2 cellular contexts compared by ENCODE assay signal in genomic region chr5:1363160-1363559, GRCh38.
TF ChIP-seq lines count a peak whose summit lies in the region.

No MANE protein-coding gene starts in this region.

TF ChIP-seq in SK-N-SH, 30 proteins besides CTCF, POLR2A, EP300 and RAD21:
- no peak for TF ChIP-seq TAF1 (IDR thresholded peaks at IDR 0.05; ENCODE audit: borderline replicate concordance, low read depth, low read length)
- TF ChIP-seq IRF3 (IDR thresholded peaks at IDR 0.05; ENCODE audit: low read depth, low read length) = no peak
- TF ChIP-seq JUND (IDR thresholded peaks at IDR 0.05) = no peak
- TF ChIP-seq GATA2 (CRISPR knock-in tag; IDR thresholded peaks at IDR 0.05) = no peak
- no peak for TF ChIP-seq RCOR1 (IDR thresholded peaks at IDR 0.05; ENCODE audit: low read length)
- TF ChIP-seq TEAD4 (IDR thresholded peaks at IDR 0.05; ENCODE audit: borderline replicate concordance, insufficient read depth) = no peak
- no peak for TF ChIP-seq MEF2A (IDR thresholded peaks at IDR 0.05; ENCODE audit: borderline replicate concordance, low read depth)
- TF ChIP-seq GABPA (IDR thresholded peaks at IDR 0.05; ENCODE audit: low read depth) = no peak
- no peak for TF ChIP-seq TCF12 (IDR thresholded peaks at IDR 0.05)
- TF ChIP-seq RXRA (IDR thresholded peaks at IDR 0.05; ENCODE audit: borderline replicate concordance, low read depth) = no peak
- no peak for TF ChIP-seq NFIC (IDR thresholded peaks at IDR 0.05; ENCODE audit: borderline replicate concordance)
- no peak for TF ChIP-seq CHD2 (IDR thresholded peaks at IDR 0.05; ENCODE audit: low read length, partially characterized antibody)
- TF ChIP-seq ELF1 (IDR thresholded peaks at IDR 0.05) = no peak
- TF ChIP-seq RFX5 (IDR thresholded peaks at IDR 0.05; ENCODE audit: low read length) = no peak
- TF ChIP-seq SMC3 (IDR thresholded peaks at IDR 0.05; ENCODE audit: low read depth, low read length) = no peak
- TF ChIP-seq, protein P1, sequence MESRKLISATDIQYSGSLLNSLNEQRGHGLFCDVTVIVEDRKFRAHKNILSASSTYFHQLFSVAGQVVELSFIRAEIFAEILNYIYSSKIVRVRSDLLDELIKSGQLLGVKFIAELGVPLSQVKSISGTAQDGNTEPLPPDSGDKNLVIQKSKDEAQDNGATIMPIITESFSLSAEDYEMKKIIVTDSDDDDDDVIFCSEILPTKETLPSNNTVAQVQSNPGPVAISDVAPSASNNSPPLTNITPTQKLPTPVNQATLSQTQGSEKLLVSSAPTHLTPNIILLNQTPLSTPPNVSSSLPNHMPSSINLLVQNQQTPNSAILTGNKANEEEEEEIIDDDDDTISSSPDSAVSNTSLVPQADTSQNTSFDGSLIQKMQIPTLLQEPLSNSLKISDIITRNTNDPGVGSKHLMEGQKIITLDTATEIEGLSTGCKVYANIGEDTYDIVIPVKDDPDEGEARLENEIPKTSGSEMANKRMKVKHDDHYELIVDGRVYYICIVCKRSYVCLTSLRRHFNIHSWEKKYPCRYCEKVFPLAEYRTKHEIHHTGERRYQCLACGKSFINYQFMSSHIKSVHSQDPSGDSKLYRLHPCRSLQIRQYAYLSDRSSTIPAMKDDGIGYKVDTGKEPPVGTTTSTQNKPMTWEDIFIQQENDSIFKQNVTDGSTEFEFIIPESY (IDR thresholded peaks at IDR 0.05; ENCODE audit: borderline replicate concordance, low read depth) = no peak
- TF ChIP-seq POLR2AphosphoS5 (IDR thresholded peaks at IDR 0.05; ENCODE audit: low read depth, low read length) = no peak
- no peak for TF ChIP-seq EZH2phosphoT487 (IDR thresholded peaks at IDR 0.05; ENCODE audit: borderline replicate concordance, low read depth)
- TF ChIP-seq NRF1 (IDR thresholded peaks at IDR 0.05; ENCODE audit: low read depth, low read length) = no peak

TF ChIP-seq in HepG2, 621 proteins besides CTCF, POLR2A, EP300 and RAD21:
- TF ChIP-seq STAG1 (CRISPR knock-in tag; IDR thresholded peaks at IDR 0.05) = peak; percentile 15; the same call in 1 of the 2 replicates
- peak; percentile 31; the same call in 1 of the 2 replicates for TF ChIP-seq ZNF263 (CRISPR knock-in tag; IDR thresholded peaks at IDR 0.05)
- TF ChIP-seq ZFP90 (CRISPR knock-in tag; IDR thresholded peaks at IDR 0.05; ENCODE audit: borderline replicate concordance) = no peak
